ENCODE assay signal across 9 cellular contexts in genomic region chr2:173652731-173653426, GRCh38.
DNase-seq lines count a peak whose midpoint lies in the region; ATAC-seq and TF ChIP-seq lines count a peak whose summit lies in the region.
"Had no signal": no experiment of that assay in that cellular context is flagged by ENCODE, and none has a peak within 500 bp of the region (broad histone marks: within the 10 kb centered on the region; RNA-seq: fewer than 3 reads in every experiment).

No MANE protein-coding gene starts in this region.

- peaks cover 0 to 3% (median 0%) of the 10 kb centered on the region in 4 donors for H3K4me1 ChIP-seq in tibial nerve
- H3K4me1 ChIP-seq: Peyer's patch had no signal

- H3K27me3 Mint-ChIP-seq in neural crest cell (ENCODE audit: low read depth), result no peaks in the 10 kb centered on the region

- peak overlapping the region; percentile 13 for H3K4me3 Mint-ChIP-seq in neural crest cell

- H3K9me3 ChIP-seq in tibial nerve, result no peaks in the 10 kb centered on the region
- H3K9me3 ChIP-seq: Peyer's patch had no signal

- no peaks in the 10 kb centered on the region for H3K36me3 Mint-ChIP-seq in neural crest cell (ENCODE audit: low read depth)

- H3K9me3 Mint-ChIP-seq in neural crest cell, result no peaks in the 10 kb centered on the region

- TF ChIP-seq CTCF in cardiac fibroblast (IDR thresholded peaks at IDR 0.05; ENCODE audit: low read depth, low read length), result no peak
- TF ChIP-seq CTCF in neural crest cell (conservative IDR thresholded peaks at IDR 0.05), result no peak
- no peak for TF ChIP-seq CTCF in tibial nerve (IDR thresholded peaks at IDR 0.05)

- H3K36me3 ChIP-seq in tibial nerve, result no peaks in the 10 kb centered on the region
- H3K36me3 ChIP-seq: Peyer's patch had no signal

- H3K4me3 ChIP-seq in cardiac fibroblast (replicated peaks in 1 of 2; ENCODE audit: low read depth in 2 of 2, low read length in 2 of 2) (no peak overlapping the region), tibial nerve (no peak overlapping the region)
- H3K4me3 ChIP-seq: Peyer's patch had no signal

- H3K27ac Mint-ChIP-seq in neural crest cell (ENCODE audit: unreplicated experiment), result peak overlapping the region; percentile 73

- 59 to 63% methylated on average over 10 of the region's 10 CpGs for WGBS in tibial nerve, 2 donors

- DNase-seq in AG20443 (ENCODE audit: low spot score) (peak; percentile 85), LoVo (ENCODE audit: low spot score) (peak; percentile 87), cardiac fibroblast (ENCODE audit: low read depth in 2 of 2) (peak; percentile 92 to 97), neural crest cell (ENCODE audit: low read depth, low spot score) (no peak), tibial nerve (ENCODE audit: low spot score in 2 of 2) (no peak)
- DNase-seq: Peyer's patch had no signal

- no peaks in the 10 kb centered on the region for H3K27me3 ChIP-seq in tibial nerve
- H3K27me3 ChIP-seq: Peyer's patch had no signal

- no peak overlapping the region for H3K27ac ChIP-seq in tibial nerve
- H3K27ac ChIP-seq: Peyer's patch had no signal

- peaks cover 31% of the 10 kb centered on the region for H3K4me1 Mint-ChIP-seq in neural crest cell

- no peak for ATAC-seq in GM19023 (IDR thresholded peaks at IDR 0.05; ENCODE audit: unreplicated experiment)
- no peak for ATAC-seq in HG03571 (IDR thresholded peaks at IDR 0.05; ENCODE audit: unreplicated experiment)
- ATAC-seq in GM19395 (IDR thresholded peaks at IDR 0.05; ENCODE audit: unreplicated experiment), result no peak

- TF ChIP-seq POLR2A in tibial nerve (IDR thresholded peaks at IDR 0.05), result no peak

- TF ChIP-seq EP300 in tibial nerve (IDR thresholded peaks at IDR 0.05), result no peak

Comparison
In these comparisons a context has a peak if more than half of its experiments do, and no peak if none do; other contexts are left out.
1. DNase-seq: peak in AG20443 (single experiment), LoVo (single experiment) and cardiac fibroblast (2 of 2); none in neural crest cell (single experiment) and tibial nerve (0 of 2).